13 cellular contexts compared by ENCODE assay signal in genomic region chr2:8522682-8523081, GRCh38.
DNase-seq lines count a peak whose midpoint lies in the region; ATAC-seq lines count a peak whose summit lies in the region.
"Had no signal": no experiment of that assay in that cellular context is flagged by ENCODE, and none has a peak within 500 bp of the region (broad histone marks: within the 10 kb centered on the region; RNA-seq: fewer than 3 reads in every experiment).

No MANE protein-coding gene starts in this region.

- POLR2A ChIA-PET in activated CD8-positive, alpha-beta T cell treated with anti-CD3 and anti-CD28 coated beads, Interleukin-2, amount 10 ng/mL, durations not matched to agents 7 days and 5 days (lab: Charles Lee): interaction anchor here (0.9 to 2.4 kb wide), 4 partner anchors 16 to 159 kb away, joined by 4 to 14 read pairs (median 6); partner anchors contain the start of gene ID2

- peak; percentile 27 for ATAC-seq in HG02642 (IDR thresholded peaks at IDR 0.05; ENCODE audit: poor library complexity, unreplicated experiment)
- ATAC-seq in activated CD8-positive, alpha-beta T cell treated with anti-CD3 and anti-CD28 coated beads, Interleukin-2, amount 10 ng/mL, durations not matched to agents 7 days and 5 days: peak; percentile 68
- ATAC-seq: Panc1 had no signal

- H3K4me1 Mint-ChIP-seq in activated CD4-positive, alpha-beta T cell treated with anti-CD3 and anti-CD28 coated beads, Interleukin-2, amount 10 ng/mL, durations not matched to agents 24 days and 14 days: peaks cover 63% of the 10 kb centered on the region
- H3K4me1 Mint-ChIP-seq in activated CD8-positive, alpha-beta T cell treated with anti-CD3 and anti-CD28 coated beads, Interleukin-2, amount 10 ng/mL, durations not matched to agents 7 days and 5 days (ENCODE audit: low read depth): peaks cover 93% of the 10 kb centered on the region

- CTCF ChIA-PET in activated CD8-positive, alpha-beta T cell treated with anti-CD3 and anti-CD28 coated beads, Interleukin-2, amount 10 ng/mL, durations not matched to agents 7 days and 5 days (lab: Charles Lee): interaction anchor here (1.0 to 3.3 kb wide), 6 partner anchors 10 to 162 kb away, joined by 4 to 15 read pairs (median 6); no protein-coding TSS in a partner anchor

- peaks cover 7% of the 10 kb centered on the region for H3K36me3 Mint-ChIP-seq in activated CD4-positive, alpha-beta T cell treated with anti-CD3 and anti-CD28 coated beads, Interleukin-2, amount 10 ng/mL, durations not matched to agents 24 days and 14 days (ENCODE audit: low read depth)
- peaks cover 28% of the 10 kb centered on the region for H3K36me3 Mint-ChIP-seq in activated CD8-positive, alpha-beta T cell treated with anti-CD3 and anti-CD28 coated beads, Interleukin-2, amount 10 ng/mL, durations not matched to agents 7 days and 5 days (ENCODE audit: low read depth)

- H3K4me3 Mint-ChIP-seq in activated CD4-positive, alpha-beta T cell treated with anti-CD3 and anti-CD28 coated beads, Interleukin-2, amount 10 ng/mL, durations not matched to agents 24 days and 14 days: peak overlapping the region; percentile 57
- peak overlapping the region; percentile 23 for H3K4me3 Mint-ChIP-seq in activated CD8-positive, alpha-beta T cell treated with anti-CD3 and anti-CD28 coated beads, Interleukin-2, amount 10 ng/mL, durations not matched to agents 7 days and 5 days

- peak overlapping the region; percentile 84 for H3K27ac Mint-ChIP-seq in activated CD4-positive, alpha-beta T cell treated with anti-CD3 and anti-CD28 coated beads, Interleukin-2, amount 10 ng/mL, durations not matched to agents 24 days and 14 days
- peak overlapping the region; percentile 89 for H3K27ac Mint-ChIP-seq in activated CD8-positive, alpha-beta T cell treated with anti-CD3 and anti-CD28 coated beads, Interleukin-2, amount 10 ng/mL, durations not matched to agents 7 days and 5 days

- DNase-seq in activated CD4-positive, alpha-beta T cell treated with anti-CD3 and anti-CD28 coated beads, Interleukin-2, amount 10 ng/mL, durations not matched to agents 24 days and 14 days: peak; percentile 64
- no peak for DNase-seq in activated CD4-positive, alpha-beta T cell treated with anti-CD3 and anti-CD28 coated beads for 4 hours
- peak; percentile 54 for DNase-seq in activated CD8-positive, alpha-beta T cell treated with anti-CD3 and anti-CD28 coated beads, Interleukin-2, amount 10 ng/mL, durations not matched to agents 7 days and 5 days
- peak; percentile 61 for DNase-seq in posterior vena cava (ENCODE audit: low spot score)
- no peak for DNase-seq in mesenteric fat pad (ENCODE audit: low spot score)
- DNase-seq in dermis blood vessel endothelial cell: no peak
- DNase-seq in globus pallidus (ENCODE audit: low spot score): no peak
- DNase-seq: Calu3, NCI-H2227 treated with DMSO at 0.1 percent for 48 hours, spleen, trophoblast cell had no signal

- no peaks in the 10 kb centered on the region for H3K27me3 Mint-ChIP-seq in activated CD4-positive, alpha-beta T cell treated with anti-CD3 and anti-CD28 coated beads, Interleukin-2, amount 10 ng/mL, durations not matched to agents 24 days and 14 days
- no peaks in the 10 kb centered on the region for H3K27me3 Mint-ChIP-seq in activated CD8-positive, alpha-beta T cell treated with anti-CD3 and anti-CD28 coated beads, Interleukin-2, amount 10 ng/mL, durations not matched to agents 7 days and 5 days (ENCODE audit: low read depth)

- peaks cover 17% of the 10 kb centered on the region for H3K9me3 Mint-ChIP-seq in activated CD4-positive, alpha-beta T cell treated with anti-CD3 and anti-CD28 coated beads, Interleukin-2, amount 10 ng/mL, durations not matched to agents 24 days and 14 days
- H3K9me3 Mint-ChIP-seq in activated CD8-positive, alpha-beta T cell treated with anti-CD3 and anti-CD28 coated beads, Interleukin-2, amount 10 ng/mL, durations not matched to agents 7 days and 5 days (ENCODE audit: insufficient read depth): no peaks in the 10 kb centered on the region

- intact Hi-C loops in activated CD4-positive, alpha-beta T cell treated with anti-CD3 and anti-CD28 coated beads, Interleukin-2, amount 10 ng/mL, durations not matched to agents 24 days and 14 days (cut with micrococcal nuclease): no loop called here
- intact Hi-C loops in posterior vena cava (cut with DNase I): no loop called here

Comparison
In these comparisons a context has a peak if more than half of its experiments do, and no peak if none do; other contexts are left out.
1. DNase-seq: peak in activated CD4-positive, alpha-beta T cell treated with anti-CD3 and anti-CD28 coated beads, Interleukin-2, amount 10 ng/mL, durations not matched to agents 24 days and 14 days (single experiment), activated CD8-positive, alpha-beta T cell treated with anti-CD3 and anti-CD28 coated beads, Interleukin-2, amount 10 ng/mL, durations not matched to agents 7 days and 5 days (single experiment) and posterior vena cava (single experiment); none in activated CD4-positive, alpha-beta T cell treated with anti-CD3 and anti-CD28 coated beads for 4 hours (0 of 2), mesenteric fat pad (single experiment), dermis blood vessel endothelial cell (single experiment) and globus pallidus (single experiment).